ENCODE assay signal across 26 cellular contexts in genomic region chr3:30457081-30457480, GRCh38.
"Had no signal": no experiment of that assay in that cellular context is flagged by ENCODE, and none has a peak within 500 bp of the region (broad histone marks: within the 10 kb centered on the region; RNA-seq: fewer than 3 reads in every experiment).

No MANE protein-coding gene starts in this region.

- H3K27me3 ChIP-seq: breast epithelium, esophagus squamous epithelium, left lung, neural progenitor cell had no signal

- H3K36me3 ChIP-seq: breast epithelium, esophagus squamous epithelium, left lung, neural progenitor cell had no signal

- H3K36me3 Mint-ChIP-seq: activated CD8-positive, alpha-beta memory T cell treated with anti-CD3 and anti-CD28 coated beads, Interleukin-2, amount 10 ng/mL, durations not matched to agents 7 days and 5 days; natural killer cell; neural progenitor cell; stimulated activated effector memory CD8-positive, alpha-beta T cell treated with anti-CD3 and anti-CD28 coated beads, Interleukin-12 subunit alpha, Interleukin-12 subunit beta, amount 100 ng/mL, for 72 hours; type B pancreatic cell had no signal

- ATAC-seq: activated CD8-positive, alpha-beta memory T cell treated with anti-CD3 and anti-CD28 coated beads, Interleukin-2, amount 10 ng/mL, durations not matched to agents 7 days and 5 days; activated CD8-positive, alpha-beta T cell treated with anti-CD3 and anti-CD28 coated beads, Interleukin-2, amount 10 ng/mL, durations not matched to agents 7 days and 5 days; left lung; mucosa of descending colon; natural killer cell; psoas muscle; stimulated activated effector memory CD8-positive, alpha-beta T cell treated with anti-CD3 and anti-CD28 coated beads, Interleukin-12 subunit alpha, Interleukin-12 subunit beta, amount 100 ng/mL, for 72 hours had no signal

- H3K9me3 Mint-ChIP-seq: natural killer cell; stimulated activated effector memory CD8-positive, alpha-beta T cell treated with anti-CD3 and anti-CD28 coated beads, Interleukin-12 subunit alpha, Interleukin-12 subunit beta, amount 100 ng/mL, for 72 hours had no signal

- H3K4me3 ChIP-seq: breast epithelium, esophagus squamous epithelium, left lung, mucosa of descending colon, neural progenitor cell, psoas muscle, skin epidermis had no signal

- H3K4me1 ChIP-seq: breast epithelium, esophagus squamous epithelium, left lung, neural progenitor cell, parathyroid adenoma, psoas muscle had no signal

- H3K9me3 ChIP-seq: mucosa of descending colon, psoas muscle had no signal

- H3K4me3 Mint-ChIP-seq: activated B cell treated with CpG ODN at 0.5 μM for 24 hours; activated CD8-positive, alpha-beta memory T cell treated with anti-CD3 and anti-CD28 coated beads, Interleukin-2, amount 10 ng/mL, durations not matched to agents 7 days and 5 days; activated CD8-positive, alpha-beta T cell treated with anti-CD3 and anti-CD28 coated beads, Interleukin-2, amount 10 ng/mL, durations not matched to agents 7 days and 5 days; activated naive CD4-positive, alpha-beta T cell treated with anti-CD3 and anti-CD28 coated beads, Interleukin-2, amount 50 U/mL, for 24 hours; activated naive CD8-positive, alpha-beta T cell treated with anti-CD3 and anti-CD28 coated beads, Interleukin-2, amount 50 U/mL, for 24 hours; dendritic cell treated with granulocyte-macrophage colony-stimulating factor and Interleukin-4, amounts not matched to agents 40 ng/mL and 50 ng/mL, for 4 days; natural killer cell; neural progenitor cell; stimulated activated effector memory CD8-positive, alpha-beta T cell treated with anti-CD3 and anti-CD28 coated beads, Interleukin-12 subunit alpha, Interleukin-12 subunit beta, amount 100 ng/mL, for 72 hours; stimulated activated naive CD8-positive, alpha-beta T cell treated with anti-CD3 and anti-CD28 coated beads, Interleukin-15, Interleukin-2, amounts not matched to agents 100 ng/mL and 50 ng/mL, for 24 hours; type B pancreatic cell had no signal

- DNase-seq: activated B cell treated with CpG ODN at 0.5 μM for 24 hours; activated CD8-positive, alpha-beta memory T cell treated with anti-CD3 and anti-CD28 coated beads, Interleukin-2, amount 10 ng/mL, durations not matched to agents 7 days and 5 days; activated CD8-positive, alpha-beta T cell treated with anti-CD3 and anti-CD28 coated beads, Interleukin-2, amount 10 ng/mL, durations not matched to agents 7 days and 5 days; activated naive CD8-positive, alpha-beta T cell treated with anti-CD3 and anti-CD28 coated beads, Interleukin-2, amount 50 U/mL, for 24 hours; activated T-cell treated with anti-CD3 and anti-CD28 coated beads, Interleukin-2, amount 50 U/mL, for 48 hours; central memory CD4-positive, alpha-beta T cell; esophagus squamous epithelium; foreskin melanocyte; left lung; mucosa of descending colon; natural killer cell; occipital lobe; psoas muscle; stimulated activated CD4-positive, alpha-beta T cell treated with anti-CD3 and anti-CD28 coated beads, Interleukin-4, amount 100 ng/mL, for 24 hours; substantia nigra; T-helper 2 cell had no signal

- H3K27ac Mint-ChIP-seq: activated B cell treated with CpG ODN at 0.5 μM for 24 hours; activated CD8-positive, alpha-beta memory T cell treated with anti-CD3 and anti-CD28 coated beads, Interleukin-2, amount 10 ng/mL, durations not matched to agents 7 days and 5 days; activated CD8-positive, alpha-beta T cell treated with anti-CD3 and anti-CD28 coated beads, Interleukin-2, amount 10 ng/mL, durations not matched to agents 7 days and 5 days; activated naive CD4-positive, alpha-beta T cell treated with anti-CD3 and anti-CD28 coated beads, Interleukin-2, amount 50 U/mL, for 24 hours; activated naive CD8-positive, alpha-beta T cell treated with anti-CD3 and anti-CD28 coated beads, Interleukin-2, amount 50 U/mL, for 24 hours; activated T-helper 2 cell treated with anti-CD3 and anti-CD28 coated beads, Interferon-gamma antibody, Interleukin-2, Interleukin-4, amounts not matched to agents 10 μg/mL and 5 μg/mL and 100 μg/mL, durations not matched to agents 14 hours and 24 hours and 36 hours; dendritic cell treated with granulocyte-macrophage colony-stimulating factor and Interleukin-4, amounts not matched to agents 40 ng/mL and 50 ng/mL, for 4 days; natural killer cell; neural progenitor cell; stimulated activated effector memory CD8-positive, alpha-beta T cell treated with anti-CD3 and anti-CD28 coated beads, Interleukin-12 subunit alpha, Interleukin-12 subunit beta, amount 100 ng/mL, for 72 hours; stimulated activated naive CD8-positive, alpha-beta T cell treated with anti-CD3 and anti-CD28 coated beads, Interleukin-15, Interleukin-2, amounts not matched to agents 100 ng/mL and 50 ng/mL, for 24 hours; type B pancreatic cell had no signal

- H3K27me3 Mint-ChIP-seq: activated B cell treated with CpG ODN at 0.5 μM for 24 hours; activated CD8-positive, alpha-beta memory T cell treated with anti-CD3 and anti-CD28 coated beads, Interleukin-2, amount 10 ng/mL, durations not matched to agents 7 days and 5 days; activated naive CD4-positive, alpha-beta T cell treated with anti-CD3 and anti-CD28 coated beads, Interleukin-2, amount 50 U/mL, for 24 hours; activated naive CD8-positive, alpha-beta T cell treated with anti-CD3 and anti-CD28 coated beads, Interleukin-2, amount 50 U/mL, for 24 hours; dendritic cell treated with granulocyte-macrophage colony-stimulating factor and Interleukin-4, amounts not matched to agents 40 ng/mL and 50 ng/mL, for 4 days; stimulated activated naive CD8-positive, alpha-beta T cell treated with anti-CD3 and anti-CD28 coated beads, Interleukin-15, Interleukin-2, amounts not matched to agents 100 ng/mL and 50 ng/mL, for 24 hours; type B pancreatic cell had no signal

- H3K4me1 Mint-ChIP-seq: activated B cell treated with CpG ODN at 0.5 μM for 24 hours; activated CD8-positive, alpha-beta memory T cell treated with anti-CD3 and anti-CD28 coated beads, Interleukin-2, amount 10 ng/mL, durations not matched to agents 7 days and 5 days; natural killer cell; neural progenitor cell; stimulated activated effector memory CD8-positive, alpha-beta T cell treated with anti-CD3 and anti-CD28 coated beads, Interleukin-12 subunit alpha, Interleukin-12 subunit beta, amount 100 ng/mL, for 72 hours had no signal

- H3K27ac ChIP-seq: neural progenitor cell, parathyroid adenoma, psoas muscle had no signal
